ENCODE assay signal across 12 cellular contexts in genomic region chr10:60352105-60352504, GRCh38. TPM values are rescaled to one million over a fixed set of nuclear protein-coding genes. Genes with fewer than 3 reads are reported as not detected.
A peak's percentile ranks its signal among the peaks of the same experiment; 100 is the strongest.
DNase-seq lines count a peak whose midpoint lies in the region; ATAC-seq, FAIRE-seq and TF ChIP-seq lines count a peak whose summit lies in the region.
"Had no signal": no experiment of that assay in that cellular context is flagged by ENCODE, and none has a peak within 500 bp of the region (broad histone marks: within the 10 kb centered on the region; RNA-seq: fewer than 3 reads in every experiment).

No MANE protein-coding gene starts in this region.

- CTCF ChIA-PET in GM12878 (lab: Yijun Ruan, JAX), result interaction anchor here (1.0 to 7.0 kb wide), 5 partner anchors 12 to 118 kb away, joined by 3 to 47 read pairs (median 3); no protein-coding TSS in a partner anchor

- H3K27ac ChIP-seq in GM12878 (ENCODE audit: control insufficient read depth, insufficient read depth), result peak overlapping the region; percentile 56
- H3K27ac ChIP-seq in stomach, result no peak overlapping the region
- no peak overlapping the region for H3K27ac ChIP-seq in gastroesophageal sphincter
- H3K27ac ChIP-seq: ascending aorta, parathyroid adenoma had no signal

- no peak overlapping the region for H3K9ac ChIP-seq in GM12878 (ENCODE audit: control insufficient read depth, insufficient read depth, low read length)
- H3K9ac ChIP-seq: parathyroid adenoma had no signal

- H3K4me3 ChIP-seq in GM12878 (peak overlapping the region; percentile 20; the same call in 1 of the 2 replicates), stomach (no peak overlapping the region), gastroesophageal sphincter (no peak overlapping the region)
- H3K4me3 ChIP-seq: ascending aorta had no signal

- BruUV-seq in GM12878 (replicated peaks; lab: Mats Ljungman, UMichigan), result no TSS peak

- H3K79me2 ChIP-seq in GM12878 (ENCODE audit: control insufficient read depth, insufficient read depth, low read length), result no peaks in the 10 kb centered on the region
- H3K79me2 ChIP-seq: parathyroid adenoma had no signal

- peak; percentile 88 for FAIRE-seq in GM12878 (lab: Jason Lieb, UNC)
- FAIRE-seq: keratinocyte had no signal

- TF ChIP-seq EP300 in GM12878 (IDR thresholded peaks at IDR 0.05; ENCODE audit: borderline replicate concordance in 1 of 2, control insufficient read depth in 1 of 2, low read depth in 2 of 2, low read length in 2 of 2) (no peak), stomach (IDR thresholded peaks at IDR 0.05) (no peak), gastroesophageal sphincter (IDR thresholded peaks at IDR 0.05) (no peak)

- ATAC-seq in GM18498 (IDR thresholded peaks at IDR 0.05; ENCODE audit: unreplicated experiment), result peak; percentile 73
- peak; percentile 79 for ATAC-seq in GM21390 (IDR thresholded peaks at IDR 0.05; ENCODE audit: unreplicated experiment)
- peak; percentile 62 for ATAC-seq in HG03066 (IDR thresholded peaks at IDR 0.05; ENCODE audit: low read depth, unreplicated experiment)
- peak; percentile 80 for ATAC-seq in GM12878
- ATAC-seq in Right ventricle myocardium superior (ENCODE audit: poor library complexity), result no peak
- ATAC-seq in gastroesophageal sphincter, result no peak
- ATAC-seq in Right ventricle myocardium inferior, result no peak

- H2AFZ ChIP-seq in GM12878 (ENCODE audit: control insufficient read depth, low read depth, low read length), result no peak overlapping the region; the same call in 1 of the 2 replicates
- H2AFZ ChIP-seq: parathyroid adenoma had no signal

- RAD21 ChIA-PET in GM12878 (lab: Charles Lee; ENCODE audit: unreplicated experiment), result interaction anchor here (1.3 to 1.6 kb wide), 2 partner anchors 76 to 82 kb away, joined by 3 to 5 read pairs; no protein-coding TSS in a partner anchor

- TF ChIP-seq POLR2A in GM12878 (IDR thresholded peaks at IDR 0.05; ENCODE audit: low read depth, low read length) (no peak), stomach (IDR thresholded peaks at IDR 0.05) (no peak), gastroesophageal sphincter (IDR thresholded peaks at IDR 0.05) (no peak)

- H3K36me3 ChIP-seq in GM12878 (ENCODE audit: control insufficient read depth in 2 of 2, insufficient read depth in 2 of 2, low read length in 1 of 2) (no peaks in the 10 kb centered on the region), stomach (no peaks in the 10 kb centered on the region), gastroesophageal sphincter (no peaks in the 10 kb centered on the region)
- H3K36me3 ChIP-seq: ascending aorta had no signal

- POLR2A ChIA-PET in GM12878 (lab: Charles Lee), result interaction anchor here (0.5 kb wide), 1 partner anchor 170 kb away, joined by 3 read pairs; no protein-coding TSS in a partner anchor

- H3K4me1 ChIP-seq in GM12878 (ENCODE audit: control insufficient read depth, insufficient read depth, low read length) (peaks cover 34% of the 10 kb centered on the region), stomach (no peaks in the 10 kb centered on the region), gastroesophageal sphincter (peaks cover 0 to 15% (median 0%) of the 10 kb centered on the region in 3 donors)
- H3K4me1 ChIP-seq: ascending aorta, parathyroid adenoma had no signal

- H3K9me3 ChIP-seq in GM12878 (replicated peaks; ENCODE audit: control insufficient read depth, insufficient read depth, low read length) (no peaks in the 10 kb centered on the region), stomach (no peaks in the 10 kb centered on the region), gastroesophageal sphincter (no peaks in the 10 kb centered on the region)
- H3K9me3 ChIP-seq: ascending aorta had no signal

- DNase-seq in GM12878 (ENCODE audit: low read depth, low spot score) (peak; percentile 30), Right ventricle myocardium superior (no peak), stomach (no peak), Right ventricle myocardium inferior (ENCODE audit: missing footprints) (no peak)
- DNase-seq: NCI-H2107 had no signal

- H4K20me1 ChIP-seq in GM12878 (ENCODE audit: control insufficient read depth, insufficient read depth), result no peaks in the 10 kb centered on the region

- TF ChIP-seq CTCF in GM12878 (IDR thresholded peaks at IDR 0.05 in 2 of 3, conservative IDR thresholded peaks at IDR 0.05 in 1 of 3; ENCODE audit: control insufficient read depth in 2 of 3, extremely low read depth in 1 of 3, insufficient read depth in 1 of 3, low read depth in 3 of 3, low read length in 3 of 3) (no peak), stomach (IDR thresholded peaks at IDR 0.05) (no peak), gastroesophageal sphincter (IDR thresholded peaks at IDR 0.05) (no peak)

- SMC1A ChIA-PET in GM12878 (lab: Charles Lee; ENCODE audit: uncharacterized antibody, unreplicated experiment), result interaction anchor here (0.6 to 4.6 kb wide), 7 partner anchors 10 to 118 kb away, joined by 3 to 24 read pairs (median 7); no protein-coding TSS in a partner anchor

- WGBS in GM12878 (ENCODE audit: insufficient coverage, insufficient replicate concordance, low lambda C conversion rate, missing lambda C conversion rate), result 0% methylated on average over 5 of the region's 5 CpGs
- WGBS in stomach, 5 donors, result 87 to 91% (median 88%) methylated on average over 5 of the region's 5 CpGs
- WGBS in gastroesophageal sphincter (ENCODE audit: low coverage in 1 of 2), 2 donors, result 92 to 100% methylated on average over 4 to 5 of the region's 5 CpGs

- no peaks in the 10 kb centered on the region for H3K27me3 ChIP-seq in GM12878 (replicated peaks in 1 of 2; ENCODE audit: control insufficient read depth in 2 of 2, insufficient read depth in 2 of 2, low read length in 1 of 2)
- no peaks in the 10 kb centered on the region for H3K27me3 ChIP-seq in stomach
- no peaks in the 10 kb centered on the region for H3K27me3 ChIP-seq in gastroesophageal sphincter
- H3K27me3 ChIP-seq: ascending aorta had no signal

- intact Hi-C loops in GM12878 (cut with micrococcal nuclease; ENCODE audit: unreplicated experiment) (loop anchor here (5.0 to 10.0 kb wide), 4 partner anchors 55 to 1967 kb away; partner anchors contain the start of genes CCDC6 and TFAM), Right ventricle myocardium superior (cut with DNase I) (no loop called here), stomach (cut with DNase I; ENCODE audit: low total_unique reads) (no loop called here), Right ventricle myocardium inferior (cut with DNase I) (no loop called here)

- in situ Hi-C loops in GM12878 (cut with MboI), result no loop called here

- H3K4me2 ChIP-seq in GM12878 (ENCODE audit: control insufficient read depth, insufficient read depth), result peak overlapping the region; percentile 49

- no peak for TF ChIP-seq RAD21 in GM12878 (IDR thresholded peaks at IDR 0.05; ENCODE audit: insufficient read depth, low read depth, low read length)

TF ChIP-seq in GM12878, 131 proteins besides CTCF, POLR2A, EP300 and RAD21 (continues in another document):
- no peak; the same call in 1 of the 2 replicates for TF ChIP-seq RUNX3 (IDR thresholded peaks at IDR 0.05; ENCODE audit: low read length)
- no peak for TF ChIP-seq HSF1 (IDR thresholded peaks at IDR 0.05; ENCODE audit: low read depth, low read length)
- 0 out of 2 replicates have a peak, but pooled peaks have one; percentile 8 for TF ChIP-seq MEF2A (IDR thresholded peaks at IDR 0.05; ENCODE audit: insufficient read depth, low read depth, low read length)
- no peak for TF ChIP-seq TCF3 (IDR thresholded peaks at IDR 0.05; ENCODE audit: borderline replicate concordance, insufficient read depth, low read depth, low read length)
- no peak for TF ChIP-seq SMC3 (IDR thresholded peaks at IDR 0.05; ENCODE audit: borderline replicate concordance, low read length)
- no peak for TF ChIP-seq RFX5 (IDR thresholded peaks at IDR 0.05; ENCODE audit: low read depth, low read length)
- no peak for TF ChIP-seq EGR1 (IDR thresholded peaks at IDR 0.05; ENCODE audit: borderline replicate concordance in 1 of 2, low read depth in 2 of 2, low read length in 2 of 2)
- no peak for TF ChIP-seq LARP7 (IDR thresholded peaks at IDR 0.05)
- peak in 1 of 2 experiments; percentile 14; a peak in 1 of 4 replicates for TF ChIP-seq IKZF2 (IDR thresholded peaks at IDR 0.05)

RNA-seq across cellular contexts. Expression of gene ANK3, which starts 37.6 kb away (rescaled TPM):
- total RNA-seq in GM12878 (2013; cell fraction: nucleolus; rRNA removed), result 1.7 and 2.1 TPM in 2 replicates
- total RNA-seq in GM12878 (2014; rRNA removed) (0.11 TPM in 1 of 2 replicates, not detected in the other), GM12878 (2014; rRNA removed; fragmentation: Illumina TruSeq; extraction: Trizol) (0.22 and 0.51 TPM in 2 replicates), GM12878 (2021) (0.58 and 0.82 TPM in 2 replicates), Right ventricle myocardium superior (192 TPM), stomach (100 to 1,000 TPM in 2 of 5 donors, 10 to 100 TPM in 3; 27.4 to 115 (median 47.7) TPM), gastroesophageal sphincter (10 to 100 TPM; 21.1 to 61.5 (median 38.9) TPM), Right ventricle myocardium inferior (216 TPM)
- 0.10 TPM for polyA plus RNA-seq in GM12878 (2011; ENCODE audit: low read depth)
- polyA plus RNA-seq in GM12878 (2011; rRNA removed) (0.19 and 0.58 TPM in 2 replicates), GM12878 (2014; fragmentation: Illumina TruSeq; extraction: Trizol) (0.14 and 0.24 TPM in 2 replicates), GM12878 (2014; fragmentation: Nextera tagmentation; extraction: Ambion mirVana) (under 1 TPM; 0.06 to 0.07 TPM), GM12878 (2014; rRNA removed) (0.10 TPM in 1 of 2 replicates, not detected in the other), GM12878 (2016; fragmentation: Nextera tagmentation; extraction: Ambion mirVana) (under 1 TPM in 1 of 2 experiments, not detected in 1; 0.20 TPM), stomach (10 to 100 TPM in 1 of 3 donors, 1 to 10 TPM in 2; 3.6 to 12.8 (median 6.7) TPM)
- polyA plus RNA-seq in GM12878 (2011; cell fraction: cytosol; rRNA removed), result 0.05 and 0.12 TPM in 2 replicates
- 0.25 and 0.28 TPM in 2 replicates for polyA plus RNA-seq in GM12878 (2011; cell fraction: nucleus; rRNA removed)
- 0.13 and 0.15 TPM in 2 replicates for polyA plus RNA-seq in GM12878 (2012)
- 0.29 and 0.46 TPM in 2 replicates for polyA minus RNA-seq in GM12878 (2011; rRNA and poly(A)+ RNA removed)
- polyA minus RNA-seq in GM12878 (2011; cell fraction: cytosol; rRNA and poly(A)+ RNA removed), result not detected in 2 replicates
- polyA minus RNA-seq in GM12878 (2011; cell fraction: nucleus; rRNA and poly(A)+ RNA removed), result 0.48 and 0.96 TPM in 2 replicates

Comparison
In these comparisons a context has a peak if more than half of its experiments do, and no peak if none do; other contexts are left out.
1. ATAC-seq: peak in GM18498 (single experiment), GM21390 (single experiment), HG03066 (single experiment) and GM12878 (single experiment); none in Right ventricle myocardium superior (single experiment), gastroesophageal sphincter (single experiment) and Right ventricle myocardium inferior (single experiment).
2. RNA of gene ANK3, which starts 37.6 kb away (total RNA-seq): 216 TPM in Right ventricle myocardium inferior (single experiment), 192 TPM in Right ventricle myocardium superior (single experiment), 27.4 to 115 TPM in stomach and 21.1 to 61.5 TPM in gastroesophageal sphincter; 0.11 to 2.1 TPM in GM12878; every median in the first group is over 4 times any median in the second.